12 cellular contexts compared by ENCODE assay signal in genomic region chr12:52042706-52043385, GRCh38. TPM values are rescaled to one million over a fixed set of nuclear protein-coding genes. Genes with fewer than 3 reads are reported as not detected.
A peak's percentile ranks its signal among the peaks of the same experiment; 100 is the strongest.
DNase-seq lines count a peak whose midpoint lies in the region; ATAC-seq and TF ChIP-seq lines count a peak whose summit lies in the region.
"Had no signal": no experiment of that assay in that cellular context is flagged by ENCODE, and none has a peak within 500 bp of the region (broad histone marks: within the 10 kb centered on the region; RNA-seq: fewer than 3 reads in every experiment).

No MANE protein-coding gene starts in this region.

- peak overlapping the region; percentile 78 for H3K4me3 Mint-ChIP-seq in activated naive CD8-positive, alpha-beta T cell
- peak overlapping the region; percentile 65 to 96 (median 86) for H3K4me3 Mint-ChIP-seq in naive B cell

- no peaks in the 10 kb centered on the region for H3K9me3 Mint-ChIP-seq in activated naive CD8-positive, alpha-beta T cell (ENCODE audit: low read depth)
- no peaks in the 10 kb centered on the region for H3K9me3 Mint-ChIP-seq in naive B cell

- 55% methylated on average over 8 of the region's 8 CpGs for WGBS in right cardiac atrium

- no peaks in the 10 kb centered on the region for H3K36me3 Mint-ChIP-seq in activated naive CD8-positive, alpha-beta T cell
- H3K36me3 Mint-ChIP-seq in naive B cell = no peaks in the 10 kb centered on the region

- DNase-seq in right cardiac atrium = peak in 2 of 3 donors; percentile 53 to 58
- DNase-seq in Right ventricle myocardium superior = no peak
- no peak for DNase-seq in naive B cell
- no peak for DNase-seq in vagina (ENCODE audit: extremely low spot score in 2 of 2)
- no peak for DNase-seq in OCI-M2 (lab: John Stamatoyannopoulos, UW; ENCODE audit: unreplicated experiment)
- DNase-seq: NCI-H1436 treated with DMSO at 0.1 percent for 48 hours, WERI-Rb-1 had no signal

- no peaks in the 10 kb centered on the region for H3K9me3 ChIP-seq in right cardiac atrium (ENCODE audit: control insufficient read depth, low read length)
- no peaks in the 10 kb centered on the region for H3K9me3 ChIP-seq in vagina

- peaks cover 44% of the 10 kb centered on the region for H3K4me1 ChIP-seq in right cardiac atrium (ENCODE audit: control insufficient read depth, insufficient read depth, low read length)
- H3K4me1 ChIP-seq in vagina = peaks cover 64% of the 10 kb centered on the region

- no peaks in the 10 kb centered on the region for H3K27me3 Mint-ChIP-seq in activated naive CD8-positive, alpha-beta T cell
- H3K27me3 Mint-ChIP-seq in naive B cell = no peaks in the 10 kb centered on the region

- peaks cover 54% of the 10 kb centered on the region for H3K4me1 Mint-ChIP-seq in activated naive CD8-positive, alpha-beta T cell (ENCODE audit: low read depth)
- H3K4me1 Mint-ChIP-seq in naive B cell = peaks cover 36 to 60% (median 55%) of the 10 kb centered on the region in 3 donors

- H3K27me3 ChIP-seq in right cardiac atrium (ENCODE audit: control insufficient read depth, insufficient read depth) = no peaks in the 10 kb centered on the region
- no peaks in the 10 kb centered on the region for H3K27me3 ChIP-seq in vagina

- peak overlapping the region; percentile 22 for H3K27ac Mint-ChIP-seq in activated naive CD8-positive, alpha-beta T cell
- H3K27ac Mint-ChIP-seq in naive B cell = peak overlapping the region; percentile 93 to 99 (median 98)

- H3K36me3 ChIP-seq in vagina = no peaks in the 10 kb centered on the region

- H3K4me3 ChIP-seq in right cardiac atrium (ENCODE audit: low read length) (no peak overlapping the region), vagina (no peak overlapping the region)

- intact Hi-C loops in right cardiac atrium (cut with DNase I) = no loop called here
- intact Hi-C loops in Right ventricle myocardium superior (cut with DNase I) = no loop called here
- intact Hi-C loops in vagina (cut with DNase I) = no loop called here

- TF ChIP-seq CTCF in vagina (IDR thresholded peaks at IDR 0.05) = no peak

- peak overlapping the region; percentile 61 for H3K27ac ChIP-seq in right cardiac atrium (ENCODE audit: low read length)
- peak overlapping the region; percentile 96 for H3K27ac ChIP-seq in vagina
- H3K27ac ChIP-seq: WERI-Rb-1 had no signal

- no peak for ATAC-seq in right cardiac atrium
- no peak for ATAC-seq in Right ventricle myocardium superior (ENCODE audit: poor library complexity)
- ATAC-seq in naive B cell (ENCODE audit: low read depth in 2 of 2) = no peak
- ATAC-seq in activated CD4-positive, CD25-positive, alpha-beta regulatory T cell treated with anti-CD3 and anti-CD28 coated beads, Interleukin-2, amount 50 U/mL, for 24 hours = no peak
- ATAC-seq in HG02870 (IDR thresholded peaks at IDR 0.05; ENCODE audit: unreplicated experiment) = no peak

- TF ChIP-seq POLR2A in vagina (IDR thresholded peaks at IDR 0.05) = no peak

RNA-seq across cellular contexts. Expression of gene NR4A1, which starts 8.4 kb away (rescaled TPM):
- 100 to 1,000 TPM in 2 of 4 donors, 10 to 100 TPM in 2; 50.2 to 238 (median 85.2) TPM for total RNA-seq in right cardiac atrium
- polyA plus RNA-seq in right cardiac atrium = 417 TPM
- 46.1 TPM for total RNA-seq in Right ventricle myocardium superior
- 10 to 100 TPM in 4 of 6 donors, 1 to 10 TPM in 2; 6.7 to 24.9 (median 12.6) TPM for polyA plus RNA-seq in naive B cell (ENCODE audit: low read depth in 6 of 6)
- total RNA-seq in vagina = 465 TPM

RNA-seq across cellular contexts. Expression of gene ATG101, which starts 26.9 kb away (rescaled TPM):
- total RNA-seq in right cardiac atrium = 10 to 100 TPM; 24.8 to 30.2 (median 26.9) TPM
- polyA plus RNA-seq in right cardiac atrium = 33.0 TPM
- 23.5 TPM for total RNA-seq in Right ventricle myocardium superior
- polyA plus RNA-seq in naive B cell (ENCODE audit: low read depth in 6 of 6) = 10 to 100 TPM; 20.1 to 35.5 (median 24.4) TPM
- 27.7 TPM for total RNA-seq in vagina

RNA-seq across cellular contexts. Expression of gene TAMALIN, which starts 36.1 kb away (rescaled TPM):
- total RNA-seq in right cardiac atrium (10 to 100 TPM; 20.8 to 39.3 (median 30.0) TPM), Right ventricle myocardium superior (19.8 TPM), vagina (47.1 TPM)
- polyA plus RNA-seq in right cardiac atrium (30.3 TPM), naive B cell (ENCODE audit: low read depth in 6 of 6) (10 to 100 TPM in 5 of 6 donors, 1 to 10 TPM in 1; 2.9 to 28.7 (median 16.9) TPM)

RNA-seq across cellular contexts. Expression of gene SMIM41, which starts 36.7 kb away (rescaled TPM):
- total RNA-seq in right cardiac atrium (under 1 TPM in 3 of 4 donors, not detected in 1; 0.31 to 0.95 (median 0.44) TPM), Right ventricle myocardium superior (0.35 TPM), vagina (1.5 TPM)
- polyA plus RNA-seq in right cardiac atrium (0.61 TPM), naive B cell (ENCODE audit: low read depth in 6 of 6) (not detected)
- total RNA-seq: chondrocyte, RPMI7951 had no signal

Comparison
In these comparisons a context has a peak if more than half of its experiments do, and no peak if none do; other contexts are left out.
1. DNase-seq: peak in right cardiac atrium (2 of 3); none in Right ventricle myocardium superior (single experiment), naive B cell (single experiment), vagina (0 of 2) and OCI-M2 (single experiment).